ENCODE assay signal across 8 cellular contexts in the genomic region with DNA sequence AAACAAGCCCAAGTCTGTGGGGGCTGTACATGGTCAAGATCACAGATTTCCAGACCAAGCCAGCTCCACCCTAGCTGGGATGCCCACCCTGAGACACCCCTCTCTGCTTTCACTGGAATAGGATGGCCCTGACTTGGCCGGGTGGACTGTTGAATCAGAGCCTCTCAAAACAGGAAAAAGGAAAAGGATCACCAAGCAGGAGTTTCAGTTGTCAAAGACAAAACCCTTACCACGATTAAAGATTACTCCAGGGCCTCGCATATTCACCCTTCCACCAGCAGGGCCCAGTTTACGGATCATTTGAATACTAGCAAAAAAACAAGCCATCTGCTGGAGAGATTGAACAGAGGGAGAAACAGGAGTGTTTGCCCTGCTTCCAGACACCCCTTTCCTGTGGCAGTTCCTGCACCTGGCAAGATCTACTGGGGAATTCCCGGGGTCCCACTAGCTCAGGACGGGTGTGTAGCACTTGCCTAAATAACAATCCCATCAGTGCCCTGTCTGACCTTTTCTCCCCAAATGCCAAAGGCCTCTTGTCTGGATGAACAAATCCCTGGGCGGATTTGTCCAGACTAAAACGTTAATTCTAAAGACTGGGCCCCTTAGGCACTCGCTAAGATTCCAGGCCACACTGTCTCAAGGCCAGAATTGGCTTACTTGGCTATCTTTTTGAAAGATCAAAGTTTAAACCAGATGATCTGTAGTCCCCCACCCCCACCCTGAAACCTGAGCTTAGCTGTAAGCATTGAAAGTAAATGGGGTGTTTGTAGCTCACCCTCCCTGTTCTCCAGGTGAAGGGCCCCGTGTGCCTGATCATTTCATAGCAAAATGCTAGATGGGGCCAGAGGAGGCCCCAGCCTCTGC. TPM values are rescaled to one million over a fixed set of nuclear protein-coding genes. Genes with fewer than 3 reads are reported as not detected.
DNase-seq lines count a peak whose midpoint lies in the region; ATAC-seq and TF ChIP-seq lines count a peak whose summit lies in the region.

No MANE protein-coding gene starts in this region.

- H3K4me3 Mint-ChIP-seq in osteocyte (ENCODE audit: unreplicated experiment), result no peak overlapping the region

- peaks cover 94 to 100% (median 99%) of the 10 kb centered on the region in 10 experiments for H3K4me1 ChIP-seq in BLaER1 treated with 17β-estradiol and CSF1 and Interleukin-3, amounts not matched to agents 10 nM and 100 nM

- H3K36me3 Mint-ChIP-seq in osteocyte (ENCODE audit: unreplicated experiment), result peaks cover 11% of the 10 kb centered on the region

- DNase-seq in HFF-Myc (ENCODE audit: extremely low read depth, low read depth), result no peak
- DNase-seq in SK-N-DZ (ENCODE audit: low spot score), result peak; percentile 76
- DNase-seq in epithelial cell of esophagus (ENCODE audit: low read depth), result peak; percentile 57
- no peak for DNase-seq in osteocyte (ENCODE audit: extremely low spot score, unreplicated experiment)
- DNase-seq in posterior cingulate gyrus, result no peak
- DNase-seq in AG08396 (ENCODE audit: low spot score), result no peak

- peak overlapping the region; percentile 47 to 84 (median 78) for H3K9ac ChIP-seq in BLaER1 treated with 17β-estradiol and CSF1 and Interleukin-3, amounts not matched to agents 10 nM and 100 nM

- H3K27me3 ChIP-seq in BLaER1 treated with 17β-estradiol and CSF1 and Interleukin-3, amounts not matched to agents 10 nM and 100 nM, result no peaks in the 10 kb centered on the region

- peaks cover 91% of the 10 kb centered on the region for H3K4me1 Mint-ChIP-seq in osteocyte (ENCODE audit: unreplicated experiment)

- H3K9me3 Mint-ChIP-seq in osteocyte (ENCODE audit: unreplicated experiment), result peaks cover 11% of the 10 kb centered on the region

- peaks cover 0 to 33% (median 19%) of the 10 kb centered on the region in 11 experiments; a peak in 10 of 22 replicates for H3K36me3 ChIP-seq in BLaER1 treated with 17β-estradiol and CSF1 and Interleukin-3, amounts not matched to agents 10 nM and 100 nM

- no peak for ATAC-seq in GM21515 (IDR thresholded peaks at IDR 0.05; ENCODE audit: unreplicated experiment)

- H3K27ac ChIP-seq in BLaER1 treated with 17β-estradiol and CSF1 and Interleukin-3, amounts not matched to agents 10 nM and 100 nM, result peak overlapping the region; percentile 63 to 96 (median 90)

- H3K27me3 Mint-ChIP-seq in osteocyte (ENCODE audit: unreplicated experiment), result no peaks in the 10 kb centered on the region

- peaks cover 0 to 61% (median 3%) of the 10 kb centered on the region in 11 experiments; a peak in 12 of 22 replicates for H4K20me1 ChIP-seq in BLaER1 treated with 17β-estradiol and CSF1 and Interleukin-3, amounts not matched to agents 10 nM and 100 nM

- TF ChIP-seq CTCF in HFF-Myc (IDR thresholded peaks at IDR 0.05; ENCODE audit: low read depth, low read length, missing control alignments) (peak; percentile 48), epithelial cell of esophagus (IDR thresholded peaks at IDR 0.05; ENCODE audit: insufficient read depth, low read depth, low read length, missing control alignments) (peak; percentile 55), osteocyte (IDR thresholded peaks at IDR 0.05) (peak; percentile 64)

- intact Hi-C loops in posterior cingulate gyrus (cut with DNase I), result no loop called here

- H3K27ac Mint-ChIP-seq in osteocyte (ENCODE audit: unreplicated experiment), result peak overlapping the region; percentile 97

- peak overlapping the region in 9 of 10 experiments; percentile 3 to 58 (median 13); a peak in 10 of 20 replicates for H3K4me3 ChIP-seq in BLaER1 treated with 17β-estradiol and CSF1 and Interleukin-3, amounts not matched to agents 10 nM and 100 nM
- no peak overlapping the region for H3K4me3 ChIP-seq in HFF-Myc (replicated peaks; ENCODE audit: low read depth, low read length)
- no peak overlapping the region for H3K4me3 ChIP-seq in epithelial cell of esophagus (ENCODE audit: low read length)

- H3K4me2 ChIP-seq in BLaER1 treated with 17β-estradiol and CSF1 and Interleukin-3, amounts not matched to agents 10 nM and 100 nM, result peak overlapping the region; percentile 79 to 99 (median 96)

- no peaks in the 10 kb centered on the region for H3K9me3 ChIP-seq in BLaER1 treated with 17β-estradiol and CSF1 and Interleukin-3, amounts not matched to agents 10 nM and 100 nM (replicated peaks in 1 of 11)

RNA-seq across cellular contexts. Expression of a gene that starts 38.4 kb away (rescaled TPM):
- polyA plus RNA-seq in SK-N-DZ (2014; cell fraction: cytosol; rRNA removed), result 85.3 and 95.3 TPM in 2 replicates
- polyA plus RNA-seq in SK-N-DZ (2014; cell fraction: nucleus; rRNA removed), result 124 and 196 TPM in 2 replicates
- 525 and 560 TPM in 2 replicates for total RNA-seq in osteocyte

RNA-seq across cellular contexts. Expression of a gene that starts 58.4 kb away (rescaled TPM):
- polyA plus RNA-seq in SK-N-DZ (2014; cell fraction: cytosol; rRNA removed), result 0.37 and 0.42 TPM in 2 replicates
- polyA plus RNA-seq in SK-N-DZ (2014; cell fraction: nucleus; rRNA removed), result 1.6 and 3.9 TPM in 2 replicates
- not detected in 2 replicates for total RNA-seq in osteocyte

Comparison
In these comparisons a context has a peak if more than half of its experiments do, and no peak if none do; other contexts are left out.
1. H3K4me3 ChIP-seq: peak in BLaER1 treated with 17β-estradiol and CSF1 and Interleukin-3, amounts not matched to agents 10 nM and 100 nM (9 of 10); none in HFF-Myc (single experiment) and epithelial cell of esophagus (single experiment).
2. DNase-seq: peak in SK-N-DZ (single experiment) and epithelial cell of esophagus (single experiment); none in HFF-Myc (single experiment), osteocyte (single experiment), posterior cingulate gyrus (0 of 10) and AG08396 (single experiment).
3. Peak in every context shown above with its lines, with median percentiles within 50 percentile points of each other: CTCF ChIP-seq.